In genomic region chr9:76444530-76444929, GRCh38 we compare ENCODE assay signal across 13 cellular contexts.
"Had no signal": no experiment of that assay in that cellular context is flagged by ENCODE, and none has a peak within 500 bp of the region (broad histone marks: within the 10 kb centered on the region; RNA-seq: fewer than 3 reads in every experiment).

No MANE protein-coding gene starts in this region.

- H3K9me3 ChIP-seq: gastroesophageal sphincter, left ventricle myocardium inferior, sigmoid colon, uterus had no signal

- H3K36me3 Mint-ChIP-seq: natural killer cell treated with Interleukin-12 subunit alpha and Interleukin-12 subunit beta and Interleukin-15 and Interleukin-18, amount 100 ng/mL, for 72 hours had no signal

- H3K9me3 Mint-ChIP-seq: natural killer cell treated with Interleukin-12 subunit alpha and Interleukin-12 subunit beta and Interleukin-15 and Interleukin-18, amount 100 ng/mL, for 72 hours had no signal

- DNase-seq: activated CD4-positive, alpha-beta T cell treated with anti-CD3 and anti-CD28 coated beads, Interleukin-2, amount 50 U/mL, for 1 hour; activated naive CD4-positive, alpha-beta T cell; central memory CD4-positive, alpha-beta T cell; effector memory CD4-positive, alpha-beta T cell; left ventricle myocardium inferior; mesenchymal stem cell; occipital lobe; sigmoid colon; stimulated activated CD4-positive, alpha-beta T cell treated with anti-CD3 and anti-CD28 coated beads, Interleukin-12 subunit alpha, Interleukin-12 subunit beta, amount 100 ng/mL, for 4 hours; T1000; uterus had no signal

- ATAC-seq: gastroesophageal sphincter; natural killer cell treated with Interleukin-12 subunit alpha and Interleukin-12 subunit beta and Interleukin-15 and Interleukin-18, amount 100 ng/mL, for 72 hours had no signal
